Comparison of ENCODE assay signal across 8 cellular contexts in genomic region chr11:94493443-94494199, GRCh38. TPM values are rescaled to one million over a fixed set of nuclear protein-coding genes. Genes with fewer than 3 reads are reported as not detected.
A peak's percentile ranks its signal among the peaks of the same experiment; 100 is the strongest.
DNase-seq lines count a peak whose midpoint lies in the region; ATAC-seq and TF ChIP-seq lines count a peak whose summit lies in the region.

A gene with protein sequence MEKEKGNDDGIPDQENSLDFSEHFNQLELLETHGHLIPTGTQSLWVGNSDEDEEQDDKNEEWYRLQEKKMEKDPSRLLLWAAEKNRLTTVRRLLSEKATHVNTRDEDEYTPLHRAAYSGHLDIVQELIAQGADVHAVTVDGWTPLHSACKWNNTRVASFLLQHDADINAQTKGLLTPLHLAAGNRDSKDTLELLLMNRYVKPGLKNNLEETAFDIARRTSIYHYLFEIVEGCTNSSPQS (plus strand): TSS chr11:94493984. CDS start chr11:94496694, 2,710 bp downstream.
MRE11 (minus strand) TSS chr11:94493844; CDS start chr11:94492801, 1,043 bp downstream.

- H3K4me1 ChIP-seq in esophagus (ENCODE audit: control insufficient read depth in 2 of 2, insufficient read depth in 2 of 2, low read length in 1 of 2) (no peaks in the 10 kb centered on the region), mucosa of stomach (ENCODE audit: control insufficient read depth, insufficient read depth, low read length) (no peaks in the 10 kb centered on the region)

- H3K9me3 ChIP-seq in esophagus (ENCODE audit: control insufficient read depth in 2 of 2, insufficient read depth in 1 of 2, low read depth in 1 of 2, low read length in 1 of 2): no peaks in the 10 kb centered on the region
- H3K9me3 ChIP-seq in mucosa of stomach (ENCODE audit: control insufficient read depth, low read length): no peaks in the 10 kb centered on the region

- ATAC-seq in GM21717 (IDR thresholded peaks at IDR 0.05; ENCODE audit: unreplicated experiment): peak; percentile 100

- peak within 1 kb of the TSS; percentile 86 for H3K9ac ChIP-seq in mucosa of stomach (ENCODE audit: low read length)

- peaks cover 74% of the 10 kb centered on the region for H3K36me3 Mint-ChIP-seq in activated T-cell treated with anti-CD3 and anti-CD28 coated beads, Interleukin-2, amount 50 U/mL, for 24 hours (ENCODE audit: low read depth)

- peak within 1 kb of the TSS; percentile 90 to 91 for H3K27ac ChIP-seq in esophagus (ENCODE audit: low read depth in 2 of 2, low read length in 1 of 2)

- H3K27me3 Mint-ChIP-seq in activated T-cell treated with anti-CD3 and anti-CD28 coated beads, Interleukin-2, amount 50 U/mL, for 24 hours: no peaks in the 10 kb centered on the region

- no peaks in the 10 kb centered on the region for H3K9me3 Mint-ChIP-seq in activated T-cell treated with anti-CD3 and anti-CD28 coated beads, Interleukin-2, amount 50 U/mL, for 24 hours

- peak; percentile 97 for DNase-seq in DMS153 (lab: John Stamatoyannopoulos, UW)
- DNase-seq in KBM-7: peak; percentile 98
- DNase-seq in activated T-cell treated with anti-CD3 and anti-CD28 coated beads, Interleukin-2, amount 50 U/mL, for 24 hours: peak; percentile 96
- DNase-seq in stimulated activated CD8-positive, alpha-beta memory T cell treated with anti-CD3 and anti-CD28 coated beads, Interleukin-7, amount 100 ng/mL, for 1 hour (ENCODE audit: low read depth in 2 of 2): peak; percentile 87 to 89

- 0% methylated on average over 54 of the region's 54 CpGs for WGBS in esophagus, 2 donors

- H3K27me3 ChIP-seq in esophagus (ENCODE audit: control insufficient read depth in 1 of 2, insufficient read depth in 2 of 2, low read length in 2 of 2): no peaks in the 10 kb centered on the region
- H3K27me3 ChIP-seq in mucosa of stomach (ENCODE audit: control insufficient read depth, insufficient read depth, low read length): no peaks in the 10 kb centered on the region

- H3K27ac Mint-ChIP-seq in activated T-cell treated with anti-CD3 and anti-CD28 coated beads, Interleukin-2, amount 50 U/mL, for 24 hours: peak within 1 kb of the TSS; percentile 99

- H3K4me1 Mint-ChIP-seq in activated T-cell treated with anti-CD3 and anti-CD28 coated beads, Interleukin-2, amount 50 U/mL, for 24 hours (ENCODE audit: low read depth): peaks cover 38% of the 10 kb centered on the region

- in situ Hi-C loops in KBM-7 (cut with MboI; ENCODE audit: low pct_unique_long_range_greater_than_20kb, low sequenced_read_pairs): no loop called here

- H3K4me3 Mint-ChIP-seq in activated T-cell treated with anti-CD3 and anti-CD28 coated beads, Interleukin-2, amount 50 U/mL, for 24 hours: peak within 1 kb of the TSS; percentile 97

- peak within 1 kb of the TSS; percentile 95 to 99 for H3K4me3 ChIP-seq in esophagus (ENCODE audit: low read depth in 1 of 2, low read length in 2 of 2)
- peak within 1 kb of the TSS; percentile 99 for H3K4me3 ChIP-seq in mucosa of stomach (ENCODE audit: low read length)

- peaks cover 2 to 7% of the 10 kb centered on the region in 2 donors for H3K36me3 ChIP-seq in esophagus (ENCODE audit: control insufficient read depth in 2 of 2, insufficient read depth in 2 of 2, low read length in 1 of 2)
- no peaks in the 10 kb centered on the region for H3K36me3 ChIP-seq in mucosa of stomach (ENCODE audit: control insufficient read depth, insufficient read depth, low read length)

TF ChIP-seq in PFSK-1, 5 proteins besides CTCF, POLR2A, EP300 and RAD21:
- TF ChIP-seq POLR2AphosphoS5 (IDR thresholded peaks at IDR 0.05; ENCODE audit: low read depth, low read length): peak; percentile 83
- TF ChIP-seq SIN3A (IDR thresholded peaks at IDR 0.05; ENCODE audit: borderline replicate concordance, insufficient read depth, low read length): peak; percentile 97
- TF ChIP-seq TAF1 (IDR thresholded peaks at IDR 0.05; ENCODE audit: borderline replicate concordance, insufficient read depth, low read length): peak; percentile 40; the same call in 1 of the 2 replicates
- no peak for TF ChIP-seq FOXP2 (optimal IDR thresholded peaks at IDR 0.05; ENCODE audit: borderline replicate concordance, extremely low read depth, extremely low read length, insufficient read depth)
- no peak; a peak in 1 of 4 replicates for TF ChIP-seq REST (IDR thresholded peaks at IDR 0.05; ENCODE audit: insufficient read depth in 1 of 2, low read depth in 2 of 2, low read length in 2 of 2)

RNA-seq across cellular contexts. Expression of the first gene that starts in this region (rescaled TPM):
- polyA plus RNA-seq in PFSK-1 (2012; ENCODE audit: insufficient read length, low read depth): 4.3 TPM
- 10 to 100 TPM; 11.5 to 14.6 TPM for polyA plus RNA-seq in esophagus

RNA-seq across cellular contexts. Expression of gene MRE11, which starts in this region (rescaled TPM):
- polyA plus RNA-seq in PFSK-1 (2012; ENCODE audit: insufficient read length, low read depth): 6.9 TPM
- 1 to 10 TPM; 4.4 to 5.2 TPM for polyA plus RNA-seq in esophagus

Comparison
In these comparisons a context has a peak if more than half of its experiments do, and no peak if none do; other contexts are left out.
1. Peak in every context shown above with its lines: DNase-seq, ATAC-seq, H3K4me3 ChIP-seq and H3K27ac ChIP-seq.